11 cellular contexts compared by ENCODE assay signal in genomic region chr11:64341429-64341828, GRCh38. TPM values are rescaled to one million over a fixed set of nuclear protein-coding genes. Genes with fewer than 3 reads are reported as not detected.
A peak's percentile ranks its signal among the peaks of the same experiment; 100 is the strongest.
DNase-seq lines count a peak whose midpoint lies in the region; ATAC-seq and TF ChIP-seq lines count a peak whose summit lies in the region.
"Had no signal": no experiment of that assay in that cellular context is flagged by ENCODE, and none has a peak within 500 bp of the region (broad histone marks: within the 10 kb centered on the region; RNA-seq: fewer than 3 reads in every experiment).

No MANE protein-coding gene starts in this region.

- H3K27me3 Mint-ChIP-seq in stimulated activated naive CD8-positive, alpha-beta T cell treated with anti-CD3 and anti-CD28 coated beads, Interleukin-15, Interleukin-2, amounts not matched to agents 100 ng/mL and 50 ng/mL, for 24 hours, result no peaks in the 10 kb centered on the region
- no peaks in the 10 kb centered on the region for H3K27me3 Mint-ChIP-seq in activated T-helper 17 cell treated with anti-CD3 and anti-CD28 coated beads, Interleukin-2, amount 50 U/mL, for 72 hours

- ATAC-seq in stimulated activated naive CD8-positive, alpha-beta T cell treated with anti-CD3 and anti-CD28 coated beads, Interleukin-15, Interleukin-2, amounts not matched to agents 100 U/mL and 50 U/mL, for 24 hours, result no peak
- no peak for ATAC-seq in activated T-helper 17 cell treated with anti-CD3 and anti-CD28 coated beads, Interleukin-2, amount 50 U/mL, for 72 hours (replicated peaks)
- ATAC-seq in lower lobe of right lung, result no peak
- ATAC-seq in HG03469 (IDR thresholded peaks at IDR 0.05; ENCODE audit: unreplicated experiment), result no peak

- H3K4me3 ChIP-seq in lower lobe of right lung, result no peak overlapping the region
- H3K4me3 ChIP-seq: thyroid gland had no signal

- peak overlapping the region; percentile 86 for H3K4me3 Mint-ChIP-seq in stimulated activated naive CD8-positive, alpha-beta T cell treated with anti-CD3 and anti-CD28 coated beads, Interleukin-15, Interleukin-2, amounts not matched to agents 100 ng/mL and 50 ng/mL, for 24 hours
- peak overlapping the region; percentile 96 for H3K4me3 Mint-ChIP-seq in activated T-helper 17 cell treated with anti-CD3 and anti-CD28 coated beads, Interleukin-2, amount 50 U/mL, for 72 hours

- H3K9me3 ChIP-seq in lower lobe of right lung, result no peaks in the 10 kb centered on the region
- H3K9me3 ChIP-seq: left lung, thyroid gland had no signal

- no peak for DNase-seq in stimulated activated naive CD8-positive, alpha-beta T cell treated with anti-CD3 and anti-CD28 coated beads, Interleukin-15, Interleukin-2, amounts not matched to agents 100 U/mL and 50 U/mL, for 24 hours
- DNase-seq in lower lobe of right lung (no peak), T-helper 9 cell (no peak), DMS153 treated with DMSO at 0.1 percent for 48 hours (lab: John Stamatoyannopoulos, UW; ENCODE audit: unreplicated experiment) (no peak), SHP77 treated with DMSO at 0.1 percent for 48 hours (lab: John Stamatoyannopoulos, UW) (no peak)
- DNase-seq: NCI-H2107, thyroid gland had no signal

- peaks cover 31% of the 10 kb centered on the region for H3K4me1 ChIP-seq in lower lobe of right lung

- peak overlapping the region; percentile 11 for H3K27ac ChIP-seq in lower lobe of right lung

- peaks cover 20% of the 10 kb centered on the region for H3K36me3 Mint-ChIP-seq in stimulated activated naive CD8-positive, alpha-beta T cell treated with anti-CD3 and anti-CD28 coated beads, Interleukin-15, Interleukin-2, amounts not matched to agents 100 ng/mL and 50 ng/mL, for 24 hours (ENCODE audit: low read depth)
- peaks cover 54% of the 10 kb centered on the region for H3K36me3 Mint-ChIP-seq in activated T-helper 17 cell treated with anti-CD3 and anti-CD28 coated beads, Interleukin-2, amount 50 U/mL, for 72 hours (ENCODE audit: low read depth)

- H3K9me3 Mint-ChIP-seq in stimulated activated naive CD8-positive, alpha-beta T cell treated with anti-CD3 and anti-CD28 coated beads, Interleukin-15, Interleukin-2, amounts not matched to agents 100 ng/mL and 50 ng/mL, for 24 hours, result no peaks in the 10 kb centered on the region
- H3K9me3 Mint-ChIP-seq in activated T-helper 17 cell treated with anti-CD3 and anti-CD28 coated beads, Interleukin-2, amount 50 U/mL, for 72 hours, result no peaks in the 10 kb centered on the region

- H3K36me3 ChIP-seq in lower lobe of right lung, result peaks cover 15% of the 10 kb centered on the region
- H3K36me3 ChIP-seq: thyroid gland had no signal

- no peaks in the 10 kb centered on the region for H3K27me3 ChIP-seq in lower lobe of right lung (ENCODE audit: low read depth)
- H3K27me3 ChIP-seq: left lung, thyroid gland had no signal

- intact Hi-C loops in lower lobe of right lung (cut with DNase I), result no loop called here

- no peak for TF ChIP-seq CTCF in lower lobe of right lung (IDR thresholded peaks at IDR 0.05)

- H3K27ac Mint-ChIP-seq in stimulated activated naive CD8-positive, alpha-beta T cell treated with anti-CD3 and anti-CD28 coated beads, Interleukin-15, Interleukin-2, amounts not matched to agents 100 ng/mL and 50 ng/mL, for 24 hours, result no peak overlapping the region
- no peak overlapping the region for H3K27ac Mint-ChIP-seq in activated T-helper 17 cell treated with anti-CD3 and anti-CD28 coated beads, Interleukin-2, amount 50 U/mL, for 72 hours

- H3K4me1 Mint-ChIP-seq in stimulated activated naive CD8-positive, alpha-beta T cell treated with anti-CD3 and anti-CD28 coated beads, Interleukin-15, Interleukin-2, amounts not matched to agents 100 ng/mL and 50 ng/mL, for 24 hours (ENCODE audit: low read depth), result peaks cover 43% of the 10 kb centered on the region
- peaks cover 8% of the 10 kb centered on the region for H3K4me1 Mint-ChIP-seq in activated T-helper 17 cell treated with anti-CD3 and anti-CD28 coated beads, Interleukin-2, amount 50 U/mL, for 72 hours

RNA-seq across cellular contexts. Expression of gene CCDC88B, which starts 1.4 kb away (rescaled TPM):
- total RNA-seq in activated T-helper 17 cell treated with anti-CD3 and anti-CD28 coated beads, Interleukin-2, amount 50 U/mL, for 72 hours, result 100 to 1,000 TPM; 120 to 125 TPM
- 40.0 TPM for total RNA-seq in lower lobe of right lung

RNA-seq across cellular contexts. Expression of gene RPS6KA4, which starts 17.5 kb away (rescaled TPM):
- total RNA-seq in activated T-helper 17 cell treated with anti-CD3 and anti-CD28 coated beads, Interleukin-2, amount 50 U/mL, for 72 hours, result 10 to 100 TPM; 14.8 to 33.3 TPM
- total RNA-seq in lower lobe of right lung, result 36.1 TPM

RNA-seq across cellular contexts. Expression of gene PRDX5, which starts 23.5 kb away (rescaled TPM):
- total RNA-seq in activated T-helper 17 cell treated with anti-CD3 and anti-CD28 coated beads, Interleukin-2, amount 50 U/mL, for 72 hours, result 100 to 1,000 TPM; 124 to 164 TPM
- total RNA-seq in lower lobe of right lung, result 203 TPM

RNA-seq across cellular contexts. Expression of gene TRMT112, which starts 24.1 kb away (rescaled TPM):
- total RNA-seq in activated T-helper 17 cell treated with anti-CD3 and anti-CD28 coated beads, Interleukin-2, amount 50 U/mL, for 72 hours, result 100 to 1,000 TPM; 157 to 218 TPM
- total RNA-seq in lower lobe of right lung, result 178 TPM

RNA-seq across cellular contexts. Expression of gene ESRRA, which starts 36.1 kb away (rescaled TPM):
- total RNA-seq in activated T-helper 17 cell treated with anti-CD3 and anti-CD28 coated beads, Interleukin-2, amount 50 U/mL, for 72 hours, result 10 to 100 TPM; 31.2 to 55.7 TPM
- total RNA-seq in lower lobe of right lung, result 47.9 TPM
